ENCODE assay signal across 2 cellular contexts in genomic region chr12:47082963-47083621, GRCh38.
TF ChIP-seq lines count a peak whose summit lies in the region.

No MANE protein-coding gene starts in this region.

TF ChIP-seq in Ishikawa, 13 proteins besides CTCF, POLR2A, EP300 and RAD21:
- TF ChIP-seq TCF12 (IDR thresholded peaks at IDR 0.05; ENCODE audit: low read depth) (peak; percentile 85), TEAD4 (IDR thresholded peaks at IDR 0.05) (peak; percentile 3; the same call in 1 of the 2 replicates), MAX (IDR thresholded peaks at IDR 0.05) (no peak; the same call in none of the 2 replicates), FOXM1 (IDR thresholded peaks at IDR 0.05; ENCODE audit: borderline replicate concordance, low read depth) (peak; percentile 89), ZBTB7A (IDR thresholded peaks at IDR 0.05; ENCODE audit: low read depth) (no peak), USF1 (IDR thresholded peaks at IDR 0.05) (peak; percentile 57), TAF1 (IDR thresholded peaks at IDR 0.05; ENCODE audit: low read depth) (no peak), REST (IDR thresholded peaks at IDR 0.05; ENCODE audit: low read depth) (no peak), NFIC (IDR thresholded peaks at IDR 0.05) (no peak), EGR1 (IDR thresholded peaks at IDR 0.05) (no peak), CREB1 (IDR thresholded peaks at IDR 0.05; ENCODE audit: low read depth) (no peak), YY1 (IDR thresholded peaks at IDR 0.05; ENCODE audit: low read depth) (no peak), CEBPB (IDR thresholded peaks at IDR 0.05) (peak; percentile 94)

TF ChIP-seq in K562, 482 proteins besides CTCF, POLR2A, EP300 and RAD21 (continues in another document):
- no peak for TF ChIP-seq TCF7 (IDR thresholded peaks at IDR 0.05; ENCODE audit: borderline replicate concordance)
- TF ChIP-seq ARID1B (IDR thresholded peaks at IDR 0.05), result peak; percentile 43
- TF ChIP-seq CEBPB (tag; IDR thresholded peaks at IDR 0.05), result peak; percentile 93
- TF ChIP-seq L3MBTL2 (IDR thresholded peaks at IDR 0.05), result 0 out of 2 replicates have a peak, but pooled peaks have one; percentile 12
- TF ChIP-seq CHAMP1 (IDR thresholded peaks at IDR 0.05), result 0 out of 2 replicates have a peak, but pooled peaks have one; percentile 20
- peak; percentile 44; the same call in 1 of the 2 replicates for TF ChIP-seq DPF2 (IDR thresholded peaks at IDR 0.05)
- TF ChIP-seq LCOR (CRISPR knock-in tag; IDR thresholded peaks at IDR 0.05), result no peak
- no peak for TF ChIP-seq CEBPG (CRISPR knock-in tag; IDR thresholded peaks at IDR 0.05)
- peak; percentile 88 to 90 for TF ChIP-seq CEBPG (tag; conservative IDR thresholded peaks at IDR 0.05 in 1 of 2, IDR thresholded peaks at IDR 0.05 in 1 of 2)
- TF ChIP-seq ZBTB5 (IDR thresholded peaks at IDR 0.05), result no peak
- TF ChIP-seq FOXK1 (CRISPR knock-in tag; IDR thresholded peaks at IDR 0.05; ENCODE audit: borderline replicate concordance), result no peak
- peak in 1 of 2 experiments; percentile 29; a peak in 1 of 4 replicates for TF ChIP-seq MNT (conservative IDR thresholded peaks at IDR 0.05)
- TF ChIP-seq ZNF449 (CRISPR knock-in tag; IDR thresholded peaks at IDR 0.05), result no peak
- TF ChIP-seq JUND (IDR thresholded peaks at IDR 0.05; ENCODE audit: borderline replicate concordance, low read depth, low read length), result peak; percentile 19; the same call in 1 of the 2 replicates
- TF ChIP-seq JUND (tag; IDR thresholded peaks at IDR 0.05; ENCODE audit: borderline replicate concordance, low read depth, low read length), result no peak
- TF ChIP-seq SMARCA4 (IDR thresholded peaks at IDR 0.05), result 0 out of 2 replicates have a peak, but pooled peaks have one; percentile 37
- TF ChIP-seq RFX5 (IDR thresholded peaks at IDR 0.05; ENCODE audit: low read depth, low read length), result no peak
- TF ChIP-seq ATF7 (IDR thresholded peaks at IDR 0.05), result peak; percentile 36; the same call in 1 of the 2 replicates
- no peak for TF ChIP-seq CCNT2 (IDR thresholded peaks at IDR 0.05; ENCODE audit: borderline replicate concordance, extremely low read depth, insufficient read length, low read depth, low read length)
- TF ChIP-seq MEIS2 (IDR thresholded peaks at IDR 0.05; ENCODE audit: partially characterized antibody), result no peak
- peak; percentile 43 for TF ChIP-seq MGA (IDR thresholded peaks at IDR 0.05)
- TF ChIP-seq SIX5 (IDR thresholded peaks at IDR 0.05; ENCODE audit: borderline replicate concordance in 1 of 2, insufficient read depth in 1 of 2, low read depth in 1 of 2, low read length in 2 of 2), result no peak
- TF ChIP-seq IRF1 (CRISPR knock-in tag; IDR thresholded peaks at IDR 0.05; ENCODE audit: borderline replicate concordance), result no peak
- peak; percentile 89 for TF ChIP-seq ATF3 (IDR thresholded peaks at IDR 0.05)
- no peak for TF ChIP-seq ATF3 (CRISPR knock-in tag; conservative IDR thresholded peaks at IDR 0.05)
- TF ChIP-seq FOXA1 (IDR thresholded peaks at IDR 0.05; ENCODE audit: borderline replicate concordance), result no peak
- TF ChIP-seq SNRNP70 (optimal IDR thresholded peaks at IDR 0.05; ENCODE audit: low read depth, low read length), result no peak
- no peak for TF ChIP-seq SP1 (CRISPR knock-in tag; IDR thresholded peaks at IDR 0.05)
